In the genomic region with DNA sequence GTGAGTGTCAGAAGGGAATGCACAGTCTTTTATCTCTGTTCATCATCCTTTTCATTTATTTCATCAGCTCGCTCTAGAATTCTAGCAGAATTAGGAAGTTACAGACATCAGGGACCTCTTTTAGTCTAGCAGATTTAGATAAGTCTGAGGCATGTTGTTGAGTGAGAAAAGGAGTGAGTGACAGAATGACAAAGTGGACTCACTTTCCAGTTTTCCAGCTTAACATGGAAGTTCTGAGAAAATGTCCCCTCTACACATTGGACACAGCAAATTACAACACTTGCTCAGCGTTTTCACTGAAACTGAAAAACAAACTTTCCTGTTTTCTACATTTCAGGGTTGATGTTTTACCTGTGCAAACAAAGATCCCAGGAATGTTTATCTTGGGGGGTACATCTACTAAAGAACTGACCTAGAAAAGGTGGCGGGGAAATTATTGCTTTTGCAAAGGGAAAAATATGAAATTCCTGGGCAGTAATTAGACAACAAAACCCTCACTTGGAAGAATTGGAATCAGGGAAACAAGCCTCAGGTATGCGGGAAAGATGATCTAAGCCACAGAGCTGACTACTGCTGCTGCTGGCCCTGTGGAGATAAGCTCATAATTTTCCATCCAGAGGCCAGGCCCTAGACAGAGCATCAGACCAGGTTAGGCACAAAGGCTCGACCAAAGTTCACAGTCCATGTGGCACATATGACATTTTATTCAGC, we compare ENCODE assay signal across 32 cellular contexts. TPM values are rescaled to one million over a fixed set of nuclear protein-coding genes. Genes with fewer than 3 reads are reported as not detected.
DNase-seq lines count a peak whose midpoint lies in the region; ATAC-seq and TF ChIP-seq lines count a peak whose summit lies in the region.
"Had no signal": no experiment of that assay in that cellular context is flagged by ENCODE, and none has a peak within 500 bp of the region (broad histone marks: within the 10 kb centered on the region; RNA-seq: fewer than 3 reads in every experiment).

No MANE protein-coding gene starts in this region.

- no peaks in the 10 kb centered on the region for H3K27me3 ChIP-seq in hepatocyte
- H3K27me3 ChIP-seq: brain microvascular endothelial cell had no signal

- H3K4me1 ChIP-seq in hepatocyte (ENCODE audit: insufficient read depth), result peaks cover 41% of the 10 kb centered on the region

- no peaks in the 10 kb centered on the region for H3K36me3 ChIP-seq in hepatocyte (replicated peaks; ENCODE audit: insufficient read depth, low read depth)
- H3K36me3 ChIP-seq: brain microvascular endothelial cell had no signal

- H3K4me1 Mint-ChIP-seq in activated naive CD8-positive, alpha-beta T cell (ENCODE audit: low read depth), result peaks cover 26% of the 10 kb centered on the region
- H3K4me1 Mint-ChIP-seq in activated naive CD8-positive, alpha-beta T cell treated with anti-CD3 and anti-CD28 coated beads for 36 hours, result peaks cover 17% of the 10 kb centered on the region
- peaks cover 19% of the 10 kb centered on the region for H3K4me1 Mint-ChIP-seq in type B pancreatic cell (ENCODE audit: unreplicated experiment)

- no peaks in the 10 kb centered on the region for H3K36me3 Mint-ChIP-seq in activated naive CD8-positive, alpha-beta T cell
- H3K36me3 Mint-ChIP-seq in activated naive CD8-positive, alpha-beta T cell treated with anti-CD3 and anti-CD28 coated beads for 36 hours, result peaks cover 6% of the 10 kb centered on the region
- no peaks in the 10 kb centered on the region for H3K36me3 Mint-ChIP-seq in type B pancreatic cell

- no peaks in the 10 kb centered on the region for H3K9me3 ChIP-seq in hepatocyte (ENCODE audit: low read depth)

- H3K9me2 ChIP-seq in hepatocyte (replicated peaks; ENCODE audit: insufficient read depth), result no peaks in the 10 kb centered on the region

- H3K27ac Mint-ChIP-seq in activated naive CD8-positive, alpha-beta T cell, result peak overlapping the region; percentile 16
- H3K27ac Mint-ChIP-seq in activated naive CD8-positive, alpha-beta T cell treated with anti-CD3 and anti-CD28 coated beads for 36 hours, result no peak overlapping the region
- H3K27ac Mint-ChIP-seq in type B pancreatic cell, result peak overlapping the region; percentile 90
- H3K27ac Mint-ChIP-seq: stimulated activated naive CD8-positive, alpha-beta T cell treated with anti-CD3 and anti-CD28 coated beads, Interleukin-15, amount 100 ng/mL, for 72 hours had no signal

- no peaks in the 10 kb centered on the region for H3K9me3 Mint-ChIP-seq in activated naive CD8-positive, alpha-beta T cell (ENCODE audit: low read depth)
- H3K9me3 Mint-ChIP-seq in activated naive CD8-positive, alpha-beta T cell treated with anti-CD3 and anti-CD28 coated beads for 36 hours, result peaks cover 8% of the 10 kb centered on the region
- H3K9me3 Mint-ChIP-seq in type B pancreatic cell, result no peaks in the 10 kb centered on the region
- H3K9me3 Mint-ChIP-seq: stimulated activated naive CD8-positive, alpha-beta T cell treated with anti-CD3 and anti-CD28 coated beads, Interleukin-15, amount 100 ng/mL, for 72 hours had no signal

- no peaks in the 10 kb centered on the region for H3K27me3 Mint-ChIP-seq in activated naive CD8-positive, alpha-beta T cell
- H3K27me3 Mint-ChIP-seq in activated naive CD8-positive, alpha-beta T cell treated with anti-CD3 and anti-CD28 coated beads for 36 hours, result no peaks in the 10 kb centered on the region
- no peaks in the 10 kb centered on the region for H3K27me3 Mint-ChIP-seq in type B pancreatic cell
- H3K27me3 Mint-ChIP-seq: CD4-positive, alpha-beta memory T cell; stimulated activated naive CD8-positive, alpha-beta T cell treated with anti-CD3 and anti-CD28 coated beads, Interleukin-15, amount 100 ng/mL, for 72 hours had no signal

- ATAC-seq in GM19467 (IDR thresholded peaks at IDR 0.05; ENCODE audit: unreplicated experiment), result no peak
- ATAC-seq: stimulated activated naive CD8-positive, alpha-beta T cell treated with anti-CD3 and anti-CD28 coated beads, Interleukin-15, amount 100 ng/mL, for 72 hours had no signal

- no peak for DNase-seq in activated naive CD8-positive, alpha-beta T cell treated with anti-CD3 and anti-CD28 coated beads for 36 hours
- DNase-seq in hepatocyte (ENCODE audit: low spot score) (peak; percentile 62), mucosa of gallbladder (ENCODE audit: low spot score) (peak; percentile 29), type B pancreatic cell (ENCODE audit: extremely low spot score, unreplicated experiment) (no peak), NCI-H1930 (lab: John Stamatoyannopoulos, UW) (no peak), MV-4-11 (lab: John Stamatoyannopoulos, UW) (no peak)
- DNase-seq: activated CD4-positive, alpha-beta T cell treated with anti-CD3 and anti-CD28 coated beads for 48 hours; activated T-cell treated with anti-CD3 and anti-CD28 coated beads, Interleukin-2, amount 50 U/mL, for 48 hours; AML-193; brain microvascular endothelial cell; CD4-positive, alpha-beta memory T cell; GF-D8; glutamatergic neuron; KG1; MM.1S; NCI-H2107; NCI-H446; NCI-H82; stimulated activated CD4-positive, alpha-beta T cell treated with anti-CD3 and anti-CD28 coated beads, Interleukin-1b, Interleukin-23, amount 100 ng/mL, for 48 hours; stimulated activated CD8-positive, alpha-beta memory T cell treated with anti-CD3 and anti-CD28 coated beads, Interleukin-4, amount 100 ng/mL, for 48 hours; stimulated activated naive CD8-positive, alpha-beta T cell treated with anti-CD3 and anti-CD28 coated beads, Interleukin-15, amount 100 ng/mL, for 72 hours; T-helper 1 cell had no signal

- H4K20me1 ChIP-seq in hepatocyte (ENCODE audit: insufficient read depth, poor library complexity, severe bottlenecking), result no peaks in the 10 kb centered on the region

- H3K4me3 Mint-ChIP-seq in activated naive CD8-positive, alpha-beta T cell, result no peak overlapping the region
- no peak overlapping the region for H3K4me3 Mint-ChIP-seq in activated naive CD8-positive, alpha-beta T cell treated with anti-CD3 and anti-CD28 coated beads for 36 hours
- peak overlapping the region; percentile 68 for H3K4me3 Mint-ChIP-seq in type B pancreatic cell
- H3K4me3 Mint-ChIP-seq: CD4-positive, alpha-beta memory T cell; stimulated activated naive CD8-positive, alpha-beta T cell treated with anti-CD3 and anti-CD28 coated beads, Interleukin-15, amount 100 ng/mL, for 72 hours had no signal

- peak overlapping the region; percentile 63 for H3K4me2 ChIP-seq in hepatocyte
- H3K4me2 ChIP-seq: smooth muscle cell had no signal

- no peaks in the 10 kb centered on the region for H3K79me2 ChIP-seq in hepatocyte

- peak overlapping the region; percentile 94 for H3K27ac ChIP-seq in hepatocyte
- H3K27ac ChIP-seq: brain microvascular endothelial cell, epithelial cell of prostate, RWPE1 had no signal

- peak overlapping the region; percentile 41 for H2AFZ ChIP-seq in hepatocyte

- no peak overlapping the region for H3K4me3 ChIP-seq in hepatocyte
- H3K4me3 ChIP-seq: smooth muscle cell had no signal

- WGBS in hepatocyte (ENCODE audit: low lambda C conversion rate, missing lambda C conversion rate), result 38% methylated on average over 5 of the region's 5 CpGs

- TF ChIP-seq CTCF in hepatocyte (IDR thresholded peaks at IDR 0.05; ENCODE audit: poor library complexity) (no peak), type B pancreatic cell (conservative IDR thresholded peaks at IDR 0.05) (no peak)

RNA-seq across cellular contexts. Expression of gene CYP3A5, which starts 14.6 kb away (rescaled TPM):
- not detected for total RNA-seq in activated naive CD8-positive, alpha-beta T cell treated with anti-CD3 and anti-CD28 coated beads for 36 hours
- total RNA-seq in hepatocyte, result 279 and 345 TPM in 2 replicates
- polyA plus RNA-seq in hepatocyte, result 194 and 228 TPM in 2 replicates
- 223 TPM for total RNA-seq in mucosa of gallbladder
- total RNA-seq in type B pancreatic cell (ENCODE audit: low replicate concordance), result 33.1 and 53.0 TPM in 2 replicates
- total RNA-seq: CD4-positive, alpha-beta memory T cell; SK-MEL-5; smooth muscle cell had no signal

RNA-seq across cellular contexts. Expression of gene CYP3A7, which starts 40.6 kb away (rescaled TPM):
- not detected for total RNA-seq in activated naive CD8-positive, alpha-beta T cell treated with anti-CD3 and anti-CD28 coated beads for 36 hours
- total RNA-seq in hepatocyte (770 and 803 TPM in 2 replicates), mucosa of gallbladder (92.6 TPM), type B pancreatic cell (ENCODE audit: low replicate concordance) (0.46 and 2.3 TPM in 2 replicates)
- polyA plus RNA-seq in hepatocyte, result 311 and 444 TPM in 2 replicates
- total RNA-seq: A172; activated CD8-positive, alpha-beta memory T cell treated with anti-CD3 and anti-CD28 coated beads for 36 hours; CD4-positive, alpha-beta memory T cell; osteoblast; SK-MEL-5 had no signal
- polyA plus RNA-seq: keratinocyte had no signal

Comparison
In these comparisons a context has a peak if more than half of its experiments do, and no peak if none do; other contexts are left out.
1. DNase-seq: peak in hepatocyte (single experiment) and mucosa of gallbladder (single experiment); none in activated naive CD8-positive, alpha-beta T cell treated with anti-CD3 and anti-CD28 coated beads for 36 hours (single experiment), type B pancreatic cell (single experiment), NCI-H1930 (0 of 2) and MV-4-11 (single experiment).
2. RNA of gene CYP3A5, which starts 14.6 kb away (total RNA-seq): 279 to 345 TPM in hepatocyte, 223 TPM in mucosa of gallbladder (single experiment) and 33.1 to 53.0 TPM in type B pancreatic cell; not detected in activated naive CD8-positive, alpha-beta T cell treated with anti-CD3 and anti-CD28 coated beads for 36 hours; every median in the first group is over 10 times any median in the second.
3. RNA of gene CYP3A7, which starts 40.6 kb away (total RNA-seq): 770 to 803 TPM in hepatocyte and 92.6 TPM in mucosa of gallbladder (single experiment); 0.46 to 2.3 TPM in type B pancreatic cell and not detected in activated naive CD8-positive, alpha-beta T cell treated with anti-CD3 and anti-CD28 coated beads for 36 hours; every median in the first group is over 10 times any median in the second.